ENCODE assay signal across 8 cellular contexts in genomic region chr19:1173845-1174809, GRCh38. TPM values are rescaled to one million over a fixed set of nuclear protein-coding genes. Genes with fewer than 3 reads are reported as not detected.
DNase-seq lines count a peak whose midpoint lies in the region; ATAC-seq, FAIRE-seq and TF ChIP-seq lines count a peak whose summit lies in the region.

A gene with protein sequence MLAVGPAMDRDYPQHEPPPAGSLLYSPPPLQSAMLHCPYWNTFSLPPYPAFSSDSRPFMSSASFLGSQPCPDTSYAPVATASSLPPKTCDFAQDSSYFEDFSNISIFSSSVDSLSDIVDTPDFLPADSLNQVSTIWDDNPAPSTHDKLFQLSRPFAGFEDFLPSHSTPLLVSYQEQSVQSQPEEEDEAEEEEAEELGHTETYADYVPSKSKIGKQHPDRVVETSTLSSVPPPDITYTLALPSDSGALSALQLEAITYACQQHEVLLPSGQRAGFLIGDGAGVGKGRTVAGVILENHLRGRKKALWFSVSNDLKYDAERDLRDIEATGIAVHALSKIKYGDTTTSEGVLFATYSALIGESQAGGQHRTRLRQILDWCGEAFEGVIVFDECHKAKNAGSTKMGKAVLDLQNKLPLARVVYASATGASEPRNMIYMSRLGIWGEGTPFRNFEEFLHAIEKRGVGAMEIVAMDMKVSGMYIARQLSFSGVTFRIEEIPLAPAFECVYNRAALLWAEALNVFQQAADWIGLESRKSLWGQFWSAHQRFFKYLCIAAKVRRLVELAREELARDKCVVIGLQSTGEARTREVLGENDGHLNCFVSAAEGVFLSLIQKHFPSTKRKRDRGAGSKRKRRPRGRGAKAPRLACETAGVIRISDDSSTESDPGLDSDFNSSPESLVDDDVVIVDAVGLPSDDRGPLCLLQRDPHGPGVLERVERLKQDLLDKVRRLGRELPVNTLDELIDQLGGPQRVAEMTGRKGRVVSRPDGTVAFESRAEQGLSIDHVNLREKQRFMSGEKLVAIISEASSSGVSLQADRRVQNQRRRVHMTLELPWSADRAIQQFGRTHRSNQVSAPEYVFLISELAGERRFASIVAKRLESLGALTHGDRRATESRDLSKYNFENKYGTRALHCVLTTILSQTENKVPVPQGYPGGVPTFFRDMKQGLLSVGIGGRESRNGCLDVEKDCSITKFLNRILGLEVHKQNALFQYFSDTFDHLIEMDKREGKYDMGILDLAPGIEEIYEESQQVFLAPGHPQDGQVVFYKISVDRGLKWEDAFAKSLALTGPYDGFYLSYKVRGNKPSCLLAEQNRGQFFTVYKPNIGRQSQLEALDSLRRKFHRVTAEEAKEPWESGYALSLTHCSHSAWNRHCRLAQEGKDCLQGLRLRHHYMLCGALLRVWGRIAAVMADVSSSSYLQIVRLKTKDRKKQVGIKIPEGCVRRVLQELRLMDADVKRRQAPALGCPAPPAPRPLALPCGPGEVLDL (N-terminal part only) (minus strand): TSS chr19:1174268. CDS start chr19:1154276, 19,992 bp downstream.

- FAIRE-seq in keratinocyte (lab: Jason Lieb, UNC), result no peak

- TF ChIP-seq CTCF in keratinocyte (optimal IDR thresholded peaks at IDR 0.05 in 1 of 3, IDR thresholded peaks at IDR 0.05 in 1 of 3, conservative IDR thresholded peaks at IDR 0.05 in 1 of 3; ENCODE audit: extremely low read depth in 1 of 3, insufficient read depth in 2 of 3, low read length in 3 of 3), result no peak

- H2AFZ ChIP-seq in keratinocyte (ENCODE audit: control insufficient read depth, low read length), result no peak within 1 kb of the TSS

- peaks cover 16% of the 10 kb centered on the region for H4K20me1 ChIP-seq in keratinocyte (ENCODE audit: control insufficient read depth, extremely low read depth, insufficient read depth, low read length)

- H3K27ac ChIP-seq in keratinocyte (ENCODE audit: control insufficient read depth, insufficient read depth, low read length), result peak within 1 kb of the TSS; percentile 82

- H3K27me3 ChIP-seq in keratinocyte (ENCODE audit: control insufficient read depth, extremely low read depth, insufficient read depth, low read length), result no peaks in the 10 kb centered on the region

- H3K9me3 ChIP-seq in keratinocyte (ENCODE audit: control insufficient read depth, low read depth, low read length), result no peaks in the 10 kb centered on the region

- H3K9ac ChIP-seq in keratinocyte (ENCODE audit: control insufficient read depth, extremely low read depth, insufficient read depth, low read length), result peak within 1 kb of the TSS; percentile 92

- H3K4me1 ChIP-seq in keratinocyte (ENCODE audit: control insufficient read depth, extremely low read depth, insufficient read depth, low read length), result peaks cover 57% of the 10 kb centered on the region

- peaks cover 5% of the 10 kb centered on the region for H3K9me1 ChIP-seq in keratinocyte (ENCODE audit: control insufficient read depth, extremely low read depth, insufficient read depth, low read length)

- peaks cover 46% of the 10 kb centered on the region for H3K79me2 ChIP-seq in keratinocyte (ENCODE audit: control insufficient read depth, insufficient read depth, low read length)

- DNase-seq in GF-D8 (lab: John Stamatoyannopoulos, UW) (peak; percentile 53), NCI-H2227 treated with DMSO at 0.1 percent for 48 hours (lab: John Stamatoyannopoulos, UW) (peak; percentile 40), keratinocyte (ENCODE audit: low read depth, low spot score) (no peak)
- peak; percentile 99 for DNase-seq in activated CD4-positive, CD25-positive, alpha-beta regulatory T cell treated with anti-CD3 and anti-CD28 coated beads, Interleukin-2, amount 50 U/mL, for 72 hours
- DNase-seq in central memory CD4-positive, alpha-beta T cell, result peak; percentile 77
- peak; percentile 91 to 99 (median 93) for DNase-seq in stimulated activated CD4-positive, alpha-beta T cell treated with anti-CD3 and anti-CD28 coated beads, Interleukin-12 subunit alpha, Interleukin-12 subunit beta, amount 100 ng/mL, for 48 hours (ENCODE audit: low read depth in 2 of 3, low spot score in 1 of 3)

- peak within 1 kb of the TSS; percentile 93 for H3K4me2 ChIP-seq in keratinocyte (ENCODE audit: control insufficient read depth, extremely low read depth, insufficient read depth, low read depth, low read length)

- H3K36me3 ChIP-seq in keratinocyte (ENCODE audit: control insufficient read depth in 2 of 2, extremely low read depth in 1 of 2, insufficient read depth in 2 of 2, low read length in 2 of 2), result peaks cover 2 to 7% of the 10 kb centered on the region in 2 experiments

- dilution Hi-C loops in keratinocyte (cut with MboI; ENCODE audit: extremely low pct_ligation_motif_present, low sequenced_read_pairs), result no loop called here

- peak within 1 kb of the TSS; percentile 87 to 94 (median 92) for H3K4me3 ChIP-seq in keratinocyte (ENCODE audit: control insufficient read depth in 2 of 3, extremely low read depth in 1 of 3, insufficient read depth in 2 of 3, low read depth in 1 of 3, low read length in 3 of 3)

- ATAC-seq in HG03039 (IDR thresholded peaks at IDR 0.05; ENCODE audit: unreplicated experiment) (peak; percentile 59), HG02973 (IDR thresholded peaks at IDR 0.05; ENCODE audit: unreplicated experiment) (no peak)

RNA-seq across cellular contexts. Expression of the gene that starts here (rescaled TPM):
- polyA plus RNA-seq in keratinocyte, result 10.9 to 19.4 TPM (median 13.1 TPM) in 3 replicates
- 12.9 TPM for polyA plus RNA-seq in keratinocyte (2011; ENCODE audit: low read depth)
- 6.0 and 14.5 TPM in 2 replicates for polyA plus RNA-seq in keratinocyte (2011; cell fraction: cytosol; rRNA removed)
- 32.2 and 48.0 TPM in 2 replicates for polyA plus RNA-seq in keratinocyte (2011; cell fraction: nucleus; rRNA removed)
- 17.3 and 24.6 TPM in 2 replicates for polyA plus RNA-seq in keratinocyte (2012; ENCODE audit: low replicate concordance)
- polyA minus RNA-seq in keratinocyte, result 14.6 to 40.2 TPM (median 23.0 TPM) in 3 replicates
- polyA minus RNA-seq in keratinocyte (2011; cell fraction: cytosol; rRNA and poly(A)+ RNA removed), result 32.6 TPM
- 36.5 and 41.8 TPM in 2 replicates for polyA minus RNA-seq in keratinocyte (2011; cell fraction: nucleus; rRNA and poly(A)+ RNA removed)
